2 cellular contexts compared by ENCODE assay signal in the genomic region with DNA sequence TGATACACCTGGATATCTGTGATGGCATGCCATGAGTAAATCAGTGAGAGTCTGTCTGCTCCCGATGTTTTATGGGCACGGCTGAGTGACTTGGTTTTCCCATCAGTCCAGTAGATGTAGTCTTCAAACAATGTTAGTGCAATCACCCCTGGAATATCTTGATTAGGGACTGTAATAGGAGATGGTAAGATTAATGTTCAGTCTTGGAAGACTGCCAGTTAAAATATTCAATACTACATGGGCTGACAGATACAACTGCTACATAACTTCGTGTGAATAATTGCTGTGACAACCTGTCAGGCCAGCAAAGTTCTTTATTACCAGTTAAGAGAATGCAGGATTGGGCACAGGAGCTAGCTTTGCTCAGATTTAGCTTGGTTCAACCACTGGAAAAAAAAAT.
TF ChIP-seq lines count a peak whose summit lies in the region.

No MANE protein-coding gene starts in this region.

TF ChIP-seq in HCT116, 20 proteins besides CTCF, POLR2A, EP300 and RAD21 (continued from another document):
- TF ChIP-seq, protein P1, sequence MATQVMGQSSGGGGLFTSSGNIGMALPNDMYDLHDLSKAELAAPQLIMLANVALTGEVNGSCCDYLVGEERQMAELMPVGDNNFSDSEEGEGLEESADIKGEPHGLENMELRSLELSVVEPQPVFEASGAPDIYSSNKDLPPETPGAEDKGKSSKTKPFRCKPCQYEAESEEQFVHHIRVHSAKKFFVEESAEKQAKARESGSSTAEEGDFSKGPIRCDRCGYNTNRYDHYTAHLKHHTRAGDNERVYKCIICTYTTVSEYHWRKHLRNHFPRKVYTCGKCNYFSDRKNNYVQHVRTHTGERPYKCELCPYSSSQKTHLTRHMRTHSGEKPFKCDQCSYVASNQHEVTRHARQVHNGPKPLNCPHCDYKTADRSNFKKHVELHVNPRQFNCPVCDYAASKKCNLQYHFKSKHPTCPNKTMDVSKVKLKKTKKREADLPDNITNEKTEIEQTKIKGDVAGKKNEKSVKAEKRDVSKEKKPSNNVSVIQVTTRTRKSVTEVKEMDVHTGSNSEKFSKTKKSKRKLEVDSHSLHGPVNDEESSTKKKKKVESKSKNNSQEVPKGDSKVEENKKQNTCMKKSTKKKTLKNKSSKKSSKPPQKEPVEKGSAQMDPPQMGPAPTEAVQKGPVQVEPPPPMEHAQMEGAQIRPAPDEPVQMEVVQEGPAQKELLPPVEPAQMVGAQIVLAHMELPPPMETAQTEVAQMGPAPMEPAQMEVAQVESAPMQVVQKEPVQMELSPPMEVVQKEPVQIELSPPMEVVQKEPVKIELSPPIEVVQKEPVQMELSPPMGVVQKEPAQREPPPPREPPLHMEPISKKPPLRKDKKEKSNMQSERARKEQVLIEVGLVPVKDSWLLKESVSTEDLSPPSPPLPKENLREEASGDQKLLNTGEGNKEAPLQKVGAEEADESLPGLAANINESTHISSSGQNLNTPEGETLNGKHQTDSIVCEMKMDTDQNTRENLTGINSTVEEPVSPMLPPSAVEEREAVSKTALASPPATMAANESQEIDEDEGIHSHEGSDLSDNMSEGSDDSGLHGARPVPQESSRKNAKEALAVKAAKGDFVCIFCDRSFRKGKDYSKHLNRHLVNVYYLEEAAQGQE (IDR thresholded peaks at IDR 0.05; ENCODE audit: low read depth) = no peak
- TF ChIP-seq TCF7L2 (IDR thresholded peaks at IDR 0.05; ENCODE audit: borderline replicate concordance, extremely low read depth, insufficient read depth, insufficient read length) = no peak
- TF ChIP-seq CEBPB (IDR thresholded peaks at IDR 0.05; ENCODE audit: low read depth) = no peak
- TF ChIP-seq JUND (IDR thresholded peaks at IDR 0.05) = no peak
- no peak for TF ChIP-seq ZNF274 (IDR thresholded peaks at IDR 0.05; ENCODE audit: low read depth, low read length)
- TF ChIP-seq EGR1 (IDR thresholded peaks at IDR 0.05; ENCODE audit: low read depth) = no peak
- no peak for TF ChIP-seq ZFX (IDR thresholded peaks at IDR 0.05)
- TF ChIP-seq ELF1 (IDR thresholded peaks at IDR 0.05; ENCODE audit: borderline replicate concordance, low read depth) = no peak
- no peak for TF ChIP-seq SRF (IDR thresholded peaks at IDR 0.05; ENCODE audit: low read depth)
- TF ChIP-seq FOSL1 (IDR thresholded peaks at IDR 0.05; ENCODE audit: low read depth) = no peak
- no peak for TF ChIP-seq SIN3A (IDR thresholded peaks at IDR 0.05; ENCODE audit: low read depth)
- TF ChIP-seq YY1 (IDR thresholded peaks at IDR 0.05; ENCODE audit: extremely low read depth, insufficient replicate concordance, low read depth, low read length) = no peak
- TF ChIP-seq, protein P2, sequence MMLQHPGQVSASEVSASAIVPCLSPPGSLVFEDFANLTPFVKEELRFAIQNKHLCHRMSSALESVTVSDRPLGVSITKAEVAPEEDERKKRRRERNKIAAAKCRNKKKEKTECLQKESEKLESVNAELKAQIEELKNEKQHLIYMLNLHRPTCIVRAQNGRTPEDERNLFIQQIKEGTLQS (IDR thresholded peaks at IDR 0.05) = no peak
- TF ChIP-seq CBX3 (IDR thresholded peaks at IDR 0.05; ENCODE audit: low read depth) = no peak
- TF ChIP-seq, protein P3, sequence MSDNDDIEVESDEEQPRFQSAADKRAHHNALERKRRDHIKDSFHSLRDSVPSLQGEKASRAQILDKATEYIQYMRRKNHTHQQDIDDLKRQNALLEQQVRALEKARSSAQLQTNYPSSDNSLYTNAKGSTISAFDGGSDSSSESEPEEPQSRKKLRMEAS (IDR thresholded peaks at IDR 0.05) = no peak
- TF ChIP-seq POLR2AphosphoS5 (IDR thresholded peaks at IDR 0.05; ENCODE audit: low read depth, low read length) = no peak

TF ChIP-seq in SK-N-SH, 30 proteins besides CTCF, POLR2A, EP300 and RAD21 (continued from another document):
- TF ChIP-seq, protein P1 (IDR thresholded peaks at IDR 0.05; ENCODE audit: low read depth, low read length) = no peak
- TF ChIP-seq FOSL2 (IDR thresholded peaks at IDR 0.05; ENCODE audit: borderline replicate concordance, low read depth) (no peak), FOXJ3 (CRISPR knock-in tag; IDR thresholded peaks at IDR 0.05) (no peak), JUND (IDR thresholded peaks at IDR 0.05) (peak; percentile 36; the same call in 1 of the 2 replicates), RCOR1 (IDR thresholded peaks at IDR 0.05; ENCODE audit: low read length) (no peak), MEF2A (IDR thresholded peaks at IDR 0.05; ENCODE audit: borderline replicate concordance, low read depth) (no peak), POLR2AphosphoS5 (IDR thresholded peaks at IDR 0.05; ENCODE audit: low read depth, low read length) (no peak), TCF12 (IDR thresholded peaks at IDR 0.05) (peak; percentile 41; the same call in 1 of the 2 replicates), SIN3A (IDR thresholded peaks at IDR 0.05; ENCODE audit: borderline replicate concordance, low read depth, low read length) (no peak), FOXM1 (IDR thresholded peaks at IDR 0.05; ENCODE audit: low read depth) (no peak), ELF1 (IDR thresholded peaks at IDR 0.05) (no peak), TEAD4 (IDR thresholded peaks at IDR 0.05; ENCODE audit: borderline replicate concordance, insufficient read depth) (no peak), EZH2phosphoT487 (IDR thresholded peaks at IDR 0.05; ENCODE audit: borderline replicate concordance, low read depth) (no peak), MXI1 (IDR thresholded peaks at IDR 0.05; ENCODE audit: low read depth, low read length) (no peak)
- TF ChIP-seq, protein P4, sequence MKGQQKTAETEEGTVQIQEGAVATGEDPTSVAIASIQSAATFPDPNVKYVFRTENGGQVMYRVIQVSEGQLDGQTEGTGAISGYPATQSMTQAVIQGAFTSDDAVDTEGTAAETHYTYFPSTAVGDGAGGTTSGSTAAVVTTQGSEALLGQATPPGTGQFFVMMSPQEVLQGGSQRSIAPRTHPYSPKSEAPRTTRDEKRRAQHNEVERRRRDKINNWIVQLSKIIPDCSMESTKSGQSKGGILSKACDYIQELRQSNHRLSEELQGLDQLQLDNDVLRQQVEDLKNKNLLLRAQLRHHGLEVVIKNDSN (IDR thresholded peaks at IDR 0.05; ENCODE audit: borderline replicate concordance, low read depth) = no peak
- TF ChIP-seq, protein P3 (IDR thresholded peaks at IDR 0.05; ENCODE audit: low read depth) = no peak
